28 cellular contexts compared by ENCODE assay signal in the genomic region with DNA sequence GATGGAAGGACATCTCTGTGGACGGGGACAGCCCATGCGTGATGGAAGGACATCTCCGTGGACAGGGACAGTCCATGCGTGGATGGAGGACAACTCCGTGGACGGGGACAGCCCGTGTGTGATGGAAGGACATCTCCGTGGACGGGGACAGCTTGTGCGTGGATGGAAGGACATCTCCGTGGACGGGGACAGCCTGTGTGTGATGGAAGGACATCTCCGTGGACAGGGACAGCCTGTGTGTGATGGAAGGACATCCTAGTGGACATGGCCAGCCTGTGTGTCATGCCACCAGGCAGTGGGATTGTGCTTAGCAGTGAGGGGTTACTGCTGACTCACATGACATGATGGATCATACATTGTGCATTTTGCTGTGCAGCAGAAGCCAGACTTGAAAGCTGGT. TPM values are rescaled to one million over a fixed set of nuclear protein-coding genes. Genes with fewer than 3 reads are reported as not detected.
DNase-seq lines count a peak whose midpoint lies in the region; ATAC-seq and TF ChIP-seq lines count a peak whose summit lies in the region.
"Had no signal": no experiment of that assay in that cellular context is flagged by ENCODE, and none has a peak within 500 bp of the region (broad histone marks: within the 10 kb centered on the region; RNA-seq: fewer than 3 reads in every experiment).

No MANE protein-coding gene starts in this region.

- peaks cover 10% of the 10 kb centered on the region for H3K4me1 Mint-ChIP-seq in activated CD8-positive, alpha-beta memory T cell treated with anti-CD3 and anti-CD28 coated beads, Interleukin-2, amount 10 ng/mL, durations not matched to agents 7 days and 5 days
- H3K4me1 Mint-ChIP-seq in endodermal cell, result peaks cover 2% of the 10 kb centered on the region
- peaks cover 13% of the 10 kb centered on the region for H3K4me1 Mint-ChIP-seq in nephron

- H3K9me3 ChIP-seq in endodermal cell (ENCODE audit: control insufficient read depth, low read length), result no peaks in the 10 kb centered on the region
- H3K9me3 ChIP-seq: left ventricle myocardium inferior, right lobe of liver had no signal

- WGBS in endodermal cell (ENCODE audit: insufficient coverage in 1 of 2, insufficient read length in 1 of 2), 2 experiments, result 95 to 97% methylated on average over 12 to 13 of the region's 13 CpGs

- no peak overlapping the region for H3K4me3 ChIP-seq in endodermal cell (ENCODE audit: low read length)
- H3K4me3 ChIP-seq: left ventricle myocardium inferior, right lobe of liver had no signal

- H3K36me3 ChIP-seq in endodermal cell (ENCODE audit: control insufficient read depth, insufficient read depth, low read length), result peaks cover 13% of the 10 kb centered on the region
- H3K36me3 ChIP-seq: brain microvascular endothelial cell had no signal

- no peaks in the 10 kb centered on the region for H3K27me3 ChIP-seq in endodermal cell (ENCODE audit: control insufficient read depth, insufficient read depth, low read length, poor library complexity, severe bottlenecking)
- H3K27me3 ChIP-seq: brain microvascular endothelial cell, right lobe of liver had no signal

- CTCF ChIA-PET in activated CD8-positive, alpha-beta memory T cell treated with anti-CD3 and anti-CD28 coated beads, Interleukin-2, amount 10 ng/mL, durations not matched to agents 7 days and 5 days (lab: Charles Lee), result interaction anchor here (0.8 kb wide), 1 partner anchor 13 kb away, joined by 4 read pairs; no protein-coding TSS in a partner anchor

- H3K4me3 Mint-ChIP-seq in activated CD8-positive, alpha-beta memory T cell treated with anti-CD3 and anti-CD28 coated beads, Interleukin-2, amount 10 ng/mL, durations not matched to agents 7 days and 5 days, result no peak overlapping the region
- H3K4me3 Mint-ChIP-seq in endodermal cell (no peak overlapping the region), nephron (no peak overlapping the region)
- H3K4me3 Mint-ChIP-seq: activated T-cell treated with anti-CD3 and anti-CD28 coated beads, Interleukin-2, amount 50 U/mL, for 72 hours; CD4-positive, alpha-beta T cell; IgD-negative memory B cell; type B pancreatic cell had no signal

- no peaks in the 10 kb centered on the region for H3K9me3 Mint-ChIP-seq in activated CD8-positive, alpha-beta memory T cell treated with anti-CD3 and anti-CD28 coated beads, Interleukin-2, amount 10 ng/mL, durations not matched to agents 7 days and 5 days (ENCODE audit: low read depth)
- H3K9me3 Mint-ChIP-seq in endodermal cell (peaks cover 3% of the 10 kb centered on the region), nephron (peaks cover 5% of the 10 kb centered on the region)
- H3K9me3 Mint-ChIP-seq: activated T-cell treated with anti-CD3 and anti-CD28 coated beads, Interleukin-2, amount 50 U/mL, for 72 hours; CD4-positive, alpha-beta T cell had no signal

- no peak overlapping the region for H3K27ac ChIP-seq in endodermal cell (ENCODE audit: low read depth, low read length)
- H3K27ac ChIP-seq: brain microvascular endothelial cell, left ventricle myocardium inferior, right lobe of liver, WERI-Rb-1 had no signal

- H3K4me1 ChIP-seq in endodermal cell (ENCODE audit: control insufficient read depth, insufficient read depth, low read length), result no peaks in the 10 kb centered on the region
- H3K4me1 ChIP-seq: left ventricle myocardium inferior, right lobe of liver had no signal

- no peak overlapping the region for H3K9ac ChIP-seq in endodermal cell (ENCODE audit: extremely low read depth, low read length, poor library complexity, severe bottlenecking)

- peaks cover 9% of the 10 kb centered on the region for H3K36me3 Mint-ChIP-seq in activated CD8-positive, alpha-beta memory T cell treated with anti-CD3 and anti-CD28 coated beads, Interleukin-2, amount 10 ng/mL, durations not matched to agents 7 days and 5 days
- peaks cover 47% of the 10 kb centered on the region for H3K36me3 Mint-ChIP-seq in endodermal cell (ENCODE audit: low read depth)
- peaks cover 72% of the 10 kb centered on the region for H3K36me3 Mint-ChIP-seq in nephron (ENCODE audit: low read depth)

- DNase-seq in activated CD8-positive, alpha-beta memory T cell treated with anti-CD3 and anti-CD28 coated beads, Interleukin-2, amount 50 U/mL, for 48 hours, result peak; percentile 41
- DNase-seq in activated CD8-positive, alpha-beta memory T cell treated with anti-CD3 and anti-CD28 coated beads, Interleukin-2, amount 10 ng/mL, durations not matched to agents 7 days and 5 days, result no peak
- DNase-seq in endodermal cell (peak; percentile 27), GDM1 (lab: John Stamatoyannopoulos, UW) (no peak), glomerular visceral epithelial cell (ENCODE audit: extremely low spot score) (no peak)
- DNase-seq in activated CD4-positive, alpha-beta T cell treated with anti-CD3 and anti-CD28 coated beads, Interleukin-2, amount 50 U/mL, for 4 hours, result no peak
- DNase-seq: activated CD4-positive, alpha-beta T cell treated with anti-CD3 and anti-CD28 coated beads for 48 hours; activated naive CD4-positive, alpha-beta T cell treated with Interleukin-2 at 50 U/mL for 16 hours; activated T-cell treated with anti-CD3 and anti-CD28 coated beads, Interleukin-2, amount 50 U/mL, for 72 hours; brain microvascular endothelial cell; CD4-positive, alpha-beta T cell; left ventricle myocardium inferior; mesendoderm; NCI-H1048; NCI-H1694 treated with DMSO at 0.1 percent for 48 hours; NCI-H446 treated with DMSO at 0.1 percent for 48 hours; NCI-H82; right lobe of liver; SIG-M5; stimulated activated CD4-positive, alpha-beta T cell treated with anti-CD3 and anti-CD28 coated beads, Interleukin-12 subunit alpha, Interleukin-12 subunit beta, amount 100 ng/mL, for 4 hours; stimulated activated CD4-positive, alpha-beta T cell treated with anti-CD3 and anti-CD28 coated beads, Interleukin-4, amount 100 ng/mL, for 1 hour; T1000; WERI-Rb-1 had no signal

- no peak for ATAC-seq in activated CD8-positive, alpha-beta memory T cell treated with anti-CD3 and anti-CD28 coated beads, Interleukin-2, amount 10 ng/mL, durations not matched to agents 7 days and 5 days
- no peak for ATAC-seq in activated CD4-positive, CD25-positive, alpha-beta regulatory T cell treated with anti-CD3 and anti-CD28 coated beads, Interleukin-2, amount 50 U/mL, for 24 hours
- ATAC-seq: activated T-cell treated with anti-CD3 and anti-CD28 coated beads, Interleukin-2, amount 50 U/mL, for 72 hours; right lobe of liver had no signal

- no peak overlapping the region for H3K27ac Mint-ChIP-seq in activated CD8-positive, alpha-beta memory T cell treated with anti-CD3 and anti-CD28 coated beads, Interleukin-2, amount 10 ng/mL, durations not matched to agents 7 days and 5 days
- H3K27ac Mint-ChIP-seq in endodermal cell (no peak overlapping the region), nephron (peak overlapping the region in 2 of 3 experiments; percentile 25 to 67)
- H3K27ac Mint-ChIP-seq: activated T-cell treated with anti-CD3 and anti-CD28 coated beads, Interleukin-2, amount 50 U/mL, for 72 hours; CD4-positive, alpha-beta T cell; progenitor cell of endocrine pancreas; type B pancreatic cell had no signal

- H3K27me3 Mint-ChIP-seq in activated CD8-positive, alpha-beta memory T cell treated with anti-CD3 and anti-CD28 coated beads, Interleukin-2, amount 10 ng/mL, durations not matched to agents 7 days and 5 days, result no peaks in the 10 kb centered on the region
- H3K27me3 Mint-ChIP-seq in endodermal cell (ENCODE audit: insufficient read depth) (no peaks in the 10 kb centered on the region), nephron (ENCODE audit: low read depth) (no peaks in the 10 kb centered on the region)
- H3K27me3 Mint-ChIP-seq: CD4-positive, alpha-beta T cell; IgD-negative memory B cell; progenitor cell of endocrine pancreas; type B pancreatic cell had no signal

- TF ChIP-seq CTCF in endodermal cell (conservative IDR thresholded peaks at IDR 0.05), result no peak
- TF ChIP-seq CTCF in nephron (IDR thresholded peaks at IDR 0.05; ENCODE audit: unreplicated experiment in 3 of 3), result no peak

RNA-seq across cellular contexts. Expression of gene NFATC1, which starts 30.0 kb away (rescaled TPM):
- total RNA-seq in activated CD8-positive, alpha-beta memory T cell treated with anti-CD3 and anti-CD28 coated beads, Interleukin-2, amount 10 ng/mL, durations not matched to agents 7 days and 5 days, result 10 to 100 TPM; 25.7 to 27.8 TPM
- 10 to 100 TPM; 23.4 to 32.5 TPM for total RNA-seq in endodermal cell
- polyA plus RNA-seq in endodermal cell (2013, experiment 1 of 2), result 10.9 TPM
- polyA plus RNA-seq in endodermal cell (2013, experiment 2 of 2), result 11.1 TPM

Comparison
In these comparisons a context has a peak if more than half of its experiments do, and no peak if none do; other contexts are left out.
1. DNase-seq: peak in activated CD8-positive, alpha-beta memory T cell treated with anti-CD3 and anti-CD28 coated beads, Interleukin-2, amount 50 U/mL, for 48 hours (single experiment) and endodermal cell (single experiment); none in activated CD8-positive, alpha-beta memory T cell treated with anti-CD3 and anti-CD28 coated beads, Interleukin-2, amount 10 ng/mL, durations not matched to agents 7 days and 5 days (single experiment), activated CD4-positive, alpha-beta T cell treated with anti-CD3 and anti-CD28 coated beads, Interleukin-2, amount 50 U/mL, for 4 hours (0 of 2), GDM1 (single experiment) and glomerular visceral epithelial cell (single experiment).
2. H3K27ac Mint-ChIP-seq: peak in nephron (2 of 3); none in activated CD8-positive, alpha-beta memory T cell treated with anti-CD3 and anti-CD28 coated beads, Interleukin-2, amount 10 ng/mL, durations not matched to agents 7 days and 5 days (single experiment) and endodermal cell (single experiment).